Comparison of ENCODE assay signal across 12 cellular contexts in the genomic region with DNA sequence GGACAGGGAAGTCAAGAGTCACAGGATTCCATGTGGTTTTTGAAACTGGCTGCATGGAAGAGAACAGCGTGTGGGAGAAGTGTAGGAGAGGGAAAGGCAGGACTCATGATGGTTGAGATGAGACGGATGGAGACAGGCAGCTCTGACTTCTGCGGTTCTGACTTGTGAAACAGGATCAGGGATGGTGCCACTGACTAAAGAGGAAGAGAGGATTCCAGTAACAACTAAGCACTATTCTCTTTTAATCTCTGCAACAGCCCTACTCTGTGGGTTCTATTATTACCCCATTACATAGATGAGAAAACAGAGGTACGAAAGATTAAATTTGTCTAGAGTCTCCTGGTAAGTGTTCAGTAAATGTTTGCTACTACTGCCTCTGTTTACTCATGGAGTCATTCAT.
DNase-seq lines count a peak whose midpoint lies in the region; ATAC-seq and TF ChIP-seq lines count a peak whose summit lies in the region.
"Had no signal": no experiment of that assay in that cellular context is flagged by ENCODE, and none has a peak within 500 bp of the region (broad histone marks: within the 10 kb centered on the region; RNA-seq: fewer than 3 reads in every experiment).

No MANE protein-coding gene starts in this region.

- WGBS in heart left ventricle, 4 donors = 73 to 89% (median 83%) methylated on average over 4 of the region's 4 CpGs
- WGBS in esophagus squamous epithelium, 2 donors = 77 to 82% methylated on average over 4 of the region's 4 CpGs

- peaks cover 11% of the 10 kb centered on the region for H3K27me3 Mint-ChIP-seq in activated CD8-positive, alpha-beta T cell treated with anti-CD3 and anti-CD28 coated beads, Interleukin-2, amount 10 ng/mL, durations not matched to agents 7 days and 5 days (ENCODE audit: low read depth)
- H3K27me3 Mint-ChIP-seq: type B pancreatic cell had no signal

- no peaks in the 10 kb centered on the region for H3K9me3 ChIP-seq in heart left ventricle
- H3K9me3 ChIP-seq in esophagus squamous epithelium = no peaks in the 10 kb centered on the region
- no peaks in the 10 kb centered on the region for H3K9me3 ChIP-seq in vagina
- H3K9me3 ChIP-seq: pancreas had no signal

- H3K4me3 Mint-ChIP-seq in activated CD8-positive, alpha-beta T cell treated with anti-CD3 and anti-CD28 coated beads, Interleukin-2, amount 10 ng/mL, durations not matched to agents 7 days and 5 days = no peak overlapping the region
- H3K4me3 Mint-ChIP-seq: type B pancreatic cell had no signal

- CTCF ChIA-PET in activated CD8-positive, alpha-beta T cell treated with anti-CD3 and anti-CD28 coated beads, Interleukin-2, amount 10 ng/mL, durations not matched to agents 7 days and 5 days (lab: Charles Lee) = interaction anchor here (1.2 kb wide), 1 partner anchor 10 kb away, joined by 3 read pairs; no protein-coding TSS in a partner anchor

- no peaks in the 10 kb centered on the region for H3K36me3 Mint-ChIP-seq in activated CD8-positive, alpha-beta T cell treated with anti-CD3 and anti-CD28 coated beads, Interleukin-2, amount 10 ng/mL, durations not matched to agents 7 days and 5 days (ENCODE audit: low read depth)

- DNase-seq in heart left ventricle (no peak), Right ventricle myocardium superior (no peak), esophagus squamous epithelium (lab: John Stamatoyannopoulos, UW) (no peak), vagina (ENCODE audit: extremely low spot score in 2 of 2) (no peak), DMS153 (lab: John Stamatoyannopoulos, UW) (no peak)
- no peak for DNase-seq in activated CD8-positive, alpha-beta T cell treated with anti-CD3 and anti-CD28 coated beads, Interleukin-2, amount 10 ng/mL, durations not matched to agents 7 days and 5 days
- DNase-seq in stimulated activated CD8-positive, alpha-beta memory T cell treated with anti-CD3 and anti-CD28 coated beads, Interleukin-4, amount 100 ng/mL, for 48 hours = no peak
- DNase-seq: pancreas, PC-9 had no signal

- H3K36me3 ChIP-seq in heart left ventricle = peaks cover 0 to 9% (median 0%) of the 10 kb centered on the region in 9 donors
- H3K36me3 ChIP-seq in esophagus squamous epithelium = peaks cover 0 to 28% (median 0%) of the 10 kb centered on the region in 3 donors
- H3K36me3 ChIP-seq in vagina = peaks cover 0 to 4% of the 10 kb centered on the region in 2 donors
- H3K36me3 ChIP-seq: pancreas had no signal

- no peak overlapping the region for H3K4me3 ChIP-seq in heart left ventricle
- no peak overlapping the region for H3K4me3 ChIP-seq in esophagus squamous epithelium
- no peak overlapping the region for H3K4me3 ChIP-seq in vagina
- H3K4me3 ChIP-seq: pancreas, PC-9 had no signal

- H3K4me1 ChIP-seq in heart left ventricle = peaks cover 0 to 95% (median 55%) of the 10 kb centered on the region in 12 donors
- peaks cover 0 to 79% (median 19%) of the 10 kb centered on the region in 3 donors for H3K4me1 ChIP-seq in esophagus squamous epithelium
- peaks cover 82% of the 10 kb centered on the region for H3K4me1 ChIP-seq in vagina
- H3K4me1 ChIP-seq: pancreas had no signal

- no peak overlapping the region for H3K27ac Mint-ChIP-seq in activated CD8-positive, alpha-beta T cell treated with anti-CD3 and anti-CD28 coated beads, Interleukin-2, amount 10 ng/mL, durations not matched to agents 7 days and 5 days
- H3K27ac Mint-ChIP-seq: type B pancreatic cell had no signal

- TF ChIP-seq CTCF in heart left ventricle (IDR thresholded peaks at IDR 0.05) = no peak
- no peak for TF ChIP-seq CTCF in esophagus squamous epithelium (IDR thresholded peaks at IDR 0.05)
- TF ChIP-seq CTCF in vagina (IDR thresholded peaks at IDR 0.05) = no peak

- H3K4me1 Mint-ChIP-seq in activated CD8-positive, alpha-beta T cell treated with anti-CD3 and anti-CD28 coated beads, Interleukin-2, amount 10 ng/mL, durations not matched to agents 7 days and 5 days (ENCODE audit: low read depth) = peaks cover 26% of the 10 kb centered on the region

- POLR2A ChIA-PET in activated CD8-positive, alpha-beta T cell treated with anti-CD3 and anti-CD28 coated beads, Interleukin-2, amount 10 ng/mL, durations not matched to agents 7 days and 5 days (lab: Charles Lee) = no interaction called here

- peak overlapping the region; percentile 60 to 97 (median 78) for H3K27ac ChIP-seq in heart left ventricle
- H3K27ac ChIP-seq in esophagus squamous epithelium = peak overlapping the region in 3 of 4 donors; percentile 71 to 78 (median 76)
- H3K27ac ChIP-seq in vagina = peak overlapping the region; percentile 77
- H3K27ac ChIP-seq: epithelial cell of prostate, pancreas, PC-9 had no signal

- ATAC-seq in heart left ventricle (peak in 2 of 4 donors; percentile 4 to 6), Right ventricle myocardium superior (ENCODE audit: poor library complexity) (no peak), HG03095 (IDR thresholded peaks at IDR 0.05; ENCODE audit: unreplicated experiment) (peak; percentile 61)
- ATAC-seq in activated CD8-positive, alpha-beta T cell treated with anti-CD3 and anti-CD28 coated beads, Interleukin-2, amount 10 ng/mL, durations not matched to agents 7 days and 5 days = no peak

- H3K9me3 Mint-ChIP-seq in activated CD8-positive, alpha-beta T cell treated with anti-CD3 and anti-CD28 coated beads, Interleukin-2, amount 10 ng/mL, durations not matched to agents 7 days and 5 days (ENCODE audit: insufficient read depth) = no peaks in the 10 kb centered on the region

- no peak for TF ChIP-seq POLR2A in heart left ventricle (IDR thresholded peaks at IDR 0.05)
- TF ChIP-seq POLR2A in esophagus squamous epithelium (IDR thresholded peaks at IDR 0.05) = no peak
- TF ChIP-seq POLR2A in vagina (IDR thresholded peaks at IDR 0.05) = no peak

- intact Hi-C loops in heart left ventricle (cut with DNase I) (no loop called here), Right ventricle myocardium superior (cut with DNase I) (no loop called here), esophagus squamous epithelium (cut with DNase I) (no loop called here), vagina (cut with DNase I) (no loop called here)

- no peaks in the 10 kb centered on the region for H3K27me3 ChIP-seq in heart left ventricle
- H3K27me3 ChIP-seq in esophagus squamous epithelium = no peaks in the 10 kb centered on the region
- H3K27me3 ChIP-seq in vagina = no peaks in the 10 kb centered on the region
- H3K27me3 ChIP-seq: pancreas had no signal
